ENCODE assay signal across 11 cellular contexts in the genomic region with DNA sequence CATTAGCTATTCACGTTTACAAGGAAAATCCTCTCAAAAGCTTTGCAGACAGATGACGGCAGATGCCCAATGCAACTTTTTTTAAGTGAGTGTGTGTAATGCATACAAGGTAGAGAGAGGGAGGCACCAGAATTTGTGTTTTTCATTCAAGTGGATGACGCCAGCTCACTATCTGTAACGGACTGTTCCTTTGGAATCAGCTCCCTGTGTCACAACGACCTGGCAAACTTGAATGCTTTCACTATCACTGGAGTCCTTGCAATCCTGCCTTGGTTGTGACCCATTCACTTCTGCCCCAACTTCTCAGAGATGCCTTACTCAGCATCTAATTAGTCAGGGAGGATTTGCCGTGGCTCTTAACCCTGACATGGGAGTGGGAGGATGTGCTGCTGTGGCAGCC.
A peak's percentile ranks its signal among the peaks of the same experiment; 100 is the strongest.
DNase-seq lines count a peak whose midpoint lies in the region; TF ChIP-seq lines count a peak whose summit lies in the region.
"Had no signal": no experiment of that assay in that cellular context is flagged by ENCODE, and none has a peak within 500 bp of the region (broad histone marks: within the 10 kb centered on the region; RNA-seq: fewer than 3 reads in every experiment).

No MANE protein-coding gene starts in this region.

- no peak overlapping the region for H3K9ac ChIP-seq in MM.1S (ENCODE audit: low read length)

- no peak overlapping the region for H3K4me2 ChIP-seq in MM.1S (ENCODE audit: low read depth, low read length)

- intact Hi-C loops in testis (cut with DNase I; ENCODE audit: low total_unique reads), result loop anchor here (10.0 kb wide), 1 partner anchor 143 kb away; no protein-coding TSS in a partner anchor

- H3K4me1 ChIP-seq in testis, result peaks cover 11% of the 10 kb centered on the region
- no peaks in the 10 kb centered on the region for H3K4me1 ChIP-seq in MM.1S (ENCODE audit: low read length)

- no peak for TF ChIP-seq POLR2A in testis (IDR thresholded peaks at IDR 0.05)

- DNase-seq in MG63, result peak; percentile 76
- peak; percentile 22 for DNase-seq in brain microvascular endothelial cell
- DNase-seq in kidney tubule cell (ENCODE audit: low spot score), result peak; percentile 71
- DNase-seq in testis, result peak; percentile 84
- DNase-seq in mesenteric fat pad (ENCODE audit: low spot score), result no peak
- no peak for DNase-seq in NCI-H2081 (lab: John Stamatoyannopoulos, UW)
- no peak for DNase-seq in MM.1S
- DNase-seq in activated naive CD4-positive, alpha-beta T cell treated with Interleukin-2 at 50 U/mL for 16 hours, result no peak
- DNase-seq: KG1, NCI-H345 had no signal

- in situ Hi-C loops in brain microvascular endothelial cell (cut with HindIII; ENCODE audit: low pct_ligation_motif_present, low sequenced_read_pairs), result no loop called here

- H3K27ac ChIP-seq in brain microvascular endothelial cell (no peak overlapping the region), testis (peak overlapping the region; percentile 66 to 78), MM.1S (ENCODE audit: low read length) (no peak overlapping the region)

- 28 to 43% methylated on average over 6 of the region's 6 CpGs for WGBS in testis, 2 donors

- TF ChIP-seq CTCF in brain microvascular endothelial cell (IDR thresholded peaks at IDR 0.05; ENCODE audit: low read depth, low read length, missing control alignments) (no peak), testis (IDR thresholded peaks at IDR 0.05) (no peak), MM.1S (IDR thresholded peaks at IDR 0.05; ENCODE audit: low read length) (no peak)

- H3K4me3 ChIP-seq in MG63, result peak overlapping the region; percentile 3
- no peak overlapping the region for H3K4me3 ChIP-seq in brain microvascular endothelial cell (ENCODE audit: low read depth, low read length)
- no peak overlapping the region for H3K4me3 ChIP-seq in testis
- H3K4me3 ChIP-seq in MM.1S (ENCODE audit: low read length), result no peak overlapping the region
- H3K4me3 ChIP-seq: skin epidermis had no signal

- no peaks in the 10 kb centered on the region for H3K9me2 ChIP-seq in MM.1S (replicated peaks; ENCODE audit: insufficient read depth, low read length)

- H3K27me3 ChIP-seq in MG63 (no peaks in the 10 kb centered on the region), brain microvascular endothelial cell (replicated peaks) (no peaks in the 10 kb centered on the region), testis (no peaks in the 10 kb centered on the region), MM.1S (replicated peaks; ENCODE audit: insufficient read depth, low read length) (no peaks in the 10 kb centered on the region)

- H3K79me2 ChIP-seq in MM.1S (ENCODE audit: low read length), result no peaks in the 10 kb centered on the region

- H4K20me1 ChIP-seq in MM.1S (ENCODE audit: insufficient read depth, low read length), result no peaks in the 10 kb centered on the region

- no peak overlapping the region for H2AFZ ChIP-seq in MM.1S (ENCODE audit: low read length)

- H3K9me3 ChIP-seq in MG63 (no peaks in the 10 kb centered on the region), testis (no peaks in the 10 kb centered on the region), MM.1S (replicated peaks; ENCODE audit: insufficient read depth, low read length) (no peaks in the 10 kb centered on the region)

- H3K36me3 ChIP-seq in MG63 (no peaks in the 10 kb centered on the region), brain microvascular endothelial cell (replicated peaks) (no peaks in the 10 kb centered on the region), testis (ENCODE audit: low read depth, missing control alignments) (no peaks in the 10 kb centered on the region), MM.1S (replicated peaks; ENCODE audit: insufficient read depth, low read length) (no peaks in the 10 kb centered on the region)

- no peaks in the 10 kb centered on the region for H3F3A ChIP-seq in MM.1S (ENCODE audit: insufficient read depth, low read length)

Comparison
In these comparisons a context has a peak if more than half of its experiments do, and no peak if none do; other contexts are left out.
1. DNase-seq: peak in MG63 (single experiment), brain microvascular endothelial cell (single experiment), kidney tubule cell (single experiment) and testis (single experiment); none in mesenteric fat pad (single experiment), NCI-H2081 (0 of 2), MM.1S (single experiment) and activated naive CD4-positive, alpha-beta T cell treated with Interleukin-2 at 50 U/mL for 16 hours (single experiment).
2. H3K27ac ChIP-seq: peak in testis (2 of 2); none in brain microvascular endothelial cell (single experiment) and MM.1S (single experiment).